In the genomic region with DNA sequence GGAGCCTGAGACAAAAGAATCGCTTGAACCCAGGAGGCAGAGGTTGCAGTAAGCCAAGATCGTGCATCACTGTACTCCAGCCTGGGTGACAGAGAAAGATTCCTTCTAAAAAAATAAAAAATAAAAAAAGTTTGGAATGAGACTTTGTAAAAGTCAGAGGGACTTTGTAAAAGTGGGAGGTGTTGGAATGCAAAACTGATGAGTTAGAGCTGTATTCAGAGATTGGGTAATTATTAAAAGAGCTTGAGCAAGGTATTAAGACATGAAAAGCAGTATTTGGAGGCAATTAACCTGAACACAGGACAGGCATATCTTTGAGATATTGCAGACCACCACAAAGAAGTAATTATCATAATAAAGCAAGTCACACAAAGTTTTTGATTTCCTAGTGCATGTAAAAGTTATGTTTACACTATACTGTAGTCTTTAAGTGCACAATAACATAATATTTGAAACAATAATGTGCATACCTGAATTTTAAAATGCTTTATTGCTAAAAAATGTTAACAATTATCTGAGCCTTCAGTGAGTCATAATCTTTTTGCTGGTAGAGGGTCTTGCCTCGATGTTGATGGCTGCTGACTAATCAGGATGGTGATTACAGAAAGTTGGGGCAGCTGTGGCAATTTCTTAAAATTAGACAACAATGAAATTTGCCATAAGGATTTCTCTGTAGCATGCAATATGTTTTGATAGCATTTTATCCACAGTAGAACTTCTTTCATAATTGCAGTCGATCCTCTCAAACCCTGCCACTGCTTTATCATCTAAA, we compare ENCODE assay signal across 1 cellular context.
TF ChIP-seq lines count a peak whose summit lies in the region.

No MANE protein-coding gene starts in this region.

TF ChIP-seq in HCT116, 20 proteins besides CTCF, POLR2A, EP300 and RAD21 (continued from another document):
- TF ChIP-seq, protein P1, sequence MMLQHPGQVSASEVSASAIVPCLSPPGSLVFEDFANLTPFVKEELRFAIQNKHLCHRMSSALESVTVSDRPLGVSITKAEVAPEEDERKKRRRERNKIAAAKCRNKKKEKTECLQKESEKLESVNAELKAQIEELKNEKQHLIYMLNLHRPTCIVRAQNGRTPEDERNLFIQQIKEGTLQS (IDR thresholded peaks at IDR 0.05), result no peak
TF ChIP-seq in HCT116: peak in this region for 0.
